37 cellular contexts compared by ENCODE assay signal in genomic region chr3:120956143-120956542, GRCh38. TPM values are rescaled to one million over a fixed set of nuclear protein-coding genes. Genes with fewer than 3 reads are reported as not detected.
"Had no signal": no experiment of that assay in that cellular context is flagged by ENCODE, and none has a peak within 500 bp of the region (broad histone marks: within the 10 kb centered on the region; RNA-seq: fewer than 3 reads in every experiment).

No MANE protein-coding gene starts in this region.

- H3K4me1 ChIP-seq: adrenal gland, ascending aorta, body of pancreas, breast epithelium had no signal

- H3K36me3 ChIP-seq: adrenal gland, ascending aorta, brain microvascular endothelial cell, breast epithelium, cardiac muscle cell had no signal

- DNase-seq: activated effector memory CD4-positive, alpha-beta T cell treated with anti-CD3 and anti-CD28 coated beads, Interleukin-2, amount 50 U/mL, for 16 hours; activated effector memory CD4-positive, alpha-beta T cell treated with Interleukin-2 at 50 U/mL for 16 hours; activated gamma-delta T cell; activated gamma-delta T cell treated with Interleukin-2 at 50 U/mL for 16 hours; activated naive CD4-positive, alpha-beta T cell; activated naive CD4-positive, alpha-beta T cell treated with anti-CD3 and anti-CD28 coated beads for 36 hours; activated naive CD4-positive, alpha-beta T cell treated with anti-CD3 and anti-CD28 coated beads, Interleukin-2, amount 10 ng/mL, durations not matched to agents 7 days and 5 days; activated naive CD4-positive, alpha-beta T cell treated with anti-CD3 and anti-CD28 coated beads, Interleukin-2, amount 50 U/mL, for 16 hours; activated naive CD4-positive, alpha-beta T cell treated with Interleukin-2 at 50 U/mL for 16 hours; activated naive CD8-positive, alpha-beta T cell treated with anti-CD3 and anti-CD28 coated beads for 36 hours; activated naive CD8-positive, alpha-beta T cell treated with anti-CD3 and anti-CD28 coated beads, Interleukin-2, amount 10 ng/mL, durations not matched to agents 7 days and 5 days; activated naive CD8-positive, alpha-beta T cell treated with anti-CD3 and anti-CD28 coated beads, Interleukin-2, amount 50 U/mL, for 24 hours; activated T-cell treated with anti-CD3 and anti-CD28 coated beads, Interleukin-2, amount 50 U/mL, for 24 hours; activated T-cell treated with anti-CD3 and anti-CD28 coated beads, Interleukin-2, amount 50 U/mL, for 4 hours; activated T-cell treated with anti-CD3 and anti-CD28 coated beads, Interleukin-2, amount 50 U/mL, for 48 hours; activated T-cell treated with anti-CD3 and anti-CD28 coated beads, Interleukin-2, amount 50 U/mL, for 72 hours; adrenal gland; amniotic stem cell; amygdala; anterior cingulate cortex; aorta; body of pancreas; brain microvascular endothelial cell; caudate nucleus; central memory CD4-positive, alpha-beta T cell; cerebellar nuclear complex had no signal

- FAIRE-seq: astrocyte, bronchial epithelial cell had no signal

- H3K27me3 ChIP-seq: adrenal gland, ascending aorta, body of pancreas, brain microvascular endothelial cell, breast epithelium, cardiac muscle cell had no signal

- H3K4me3 ChIP-seq: adrenal gland, ascending aorta, breast epithelium, cardiac muscle cell had no signal

- ATAC-seq: activated naive CD4-positive, alpha-beta T cell treated with anti-CD3 and anti-CD28 coated beads, Interleukin-2, amount 50 U/mL, for 72 hours; activated naive CD8-positive, alpha-beta T cell treated with anti-CD3 and anti-CD28 coated beads, Interleukin-2, amount 50 U/mL, for 24 hours; activated T-cell treated with anti-CD3 and anti-CD28 coated beads, Interleukin-2, amount 50 U/mL, for 4 hours; activated T-cell treated with anti-CD3 and anti-CD28 coated beads, Interleukin-2, amount 50 U/mL, for 72 hours; activated T-helper 17 cell treated with anti-CD3 and anti-CD28 coated beads, Interleukin-2, amount 50 U/mL, for 72 hours; body of pancreas had no signal

- H3K27ac ChIP-seq: adrenal gland, ascending aorta, body of pancreas, brain microvascular endothelial cell, breast epithelium, cardiac muscle cell had no signal

- H3K9me3 ChIP-seq: adrenal gland, ascending aorta, body of pancreas, breast epithelium had no signal

RNA-seq across cellular contexts. Expression of gene STXBP5L, which starts 48.1 kb away (rescaled TPM):
- total RNA-seq: activated naive CD4-positive, alpha-beta T cell treated with anti-CD3 and anti-CD28 coated beads for 36 hours; activated naive CD4-positive, alpha-beta T cell treated with anti-CD3 and anti-CD28 coated beads, Interleukin-2, amount 50 U/mL, for 72 hours; activated naive CD8-positive, alpha-beta T cell treated with anti-CD3 and anti-CD28 coated beads for 36 hours; activated naive CD8-positive, alpha-beta T cell treated with anti-CD3 and anti-CD28 coated beads, Interleukin-2, amount 10 ng/mL, durations not matched to agents 7 days and 5 days; activated T-cell treated with anti-CD3 and anti-CD28 coated beads, Interleukin-2, amount 50 U/mL, for 4 hours; activated T-cell treated with anti-CD3 and anti-CD28 coated beads, Interleukin-2, amount 50 U/mL, for 72 hours; activated T-helper 1 cell treated with anti-CD3 and anti-CD28 coated beads, Interleukin-12 subunit alpha, Interleukin-12 subunit beta, Interleukin-2, Interleukin-4 antibody, amounts not matched to agents 30 ng/mL and 10 ng/mL and 1 ng/mL, durations not matched to agents 14 hours and 24 hours and 36 hours; activated T-helper 17 cell treated with anti-CD3 and anti-CD28 coated beads, Interleukin-2, amount 50 U/mL, for 72 hours; activated T-helper 2 cell treated with anti-CD3 and anti-CD28 coated beads, Interferon-gamma antibody, Interleukin-2, Interleukin-4, amounts not matched to agents 10 μg/mL and 5 μg/mL and 100 μg/mL, durations not matched to agents 14 hours and 24 hours and 36 hours; ascending aorta; bronchial epithelial cell; cardiac septum; chondrocyte had no signal
